In the genomic region with DNA sequence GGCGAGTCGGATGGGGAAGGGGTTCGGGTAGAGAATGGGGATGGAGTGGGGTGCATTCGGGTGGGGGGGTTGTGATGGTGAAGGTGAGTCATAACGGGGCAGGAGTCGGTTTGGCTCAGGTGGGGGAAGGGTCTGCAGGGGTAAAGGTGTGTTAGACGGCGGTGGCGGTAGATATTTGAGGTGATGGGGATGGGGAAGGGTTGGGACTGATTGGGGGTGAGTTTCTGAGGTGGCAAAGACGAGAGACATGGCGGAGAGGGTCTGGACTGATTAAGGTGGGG, we compare ENCODE assay signal across 11 cellular contexts. TPM values are rescaled to one million over a fixed set of nuclear protein-coding genes. Genes with fewer than 3 reads are reported as not detected.
DNase-seq lines count a peak whose midpoint lies in the region; ATAC-seq and TF ChIP-seq lines count a peak whose summit lies in the region.
"Had no signal": no experiment of that assay in that cellular context is flagged by ENCODE, and none has a peak within 500 bp of the region (broad histone marks: within the 10 kb centered on the region; RNA-seq: fewer than 3 reads in every experiment).

No MANE protein-coding gene starts in this region.

- no peak for ATAC-seq in T-cell (replicated peaks in 1 of 4)

- no peaks in the 10 kb centered on the region for H3K36me3 Mint-ChIP-seq in MCF 10A (ENCODE audit: insufficient read depth, unreplicated experiment)
- peaks cover 7% of the 10 kb centered on the region for H3K36me3 Mint-ChIP-seq in T-cell

- H3K4me3 ChIP-seq in breast epithelium: no peak overlapping the region
- H3K4me3 ChIP-seq in dorsolateral prefrontal cortex: peak overlapping the region in 55 of 59 donors; percentile 37 to 78 (median 65)
- peak overlapping the region; percentile 45 for H3K4me3 ChIP-seq in suprapubic skin

- no peaks in the 10 kb centered on the region for H3K4me1 ChIP-seq in breast epithelium
- peaks cover 7% of the 10 kb centered on the region for H3K4me1 ChIP-seq in suprapubic skin
- H3K4me1 ChIP-seq: psoas muscle had no signal

- POLR2A ChIA-PET in MCF 10A (lab: Yijun Ruan, JAX): no interaction called here
- POLR2A ChIA-PET in T-cell (lab: Charles Lee): no interaction called here

- H3K27ac ChIP-seq in breast epithelium (no peak overlapping the region), dorsolateral prefrontal cortex (peak overlapping the region in 27 of 59 donors; percentile 51 to 95 (median 87)), suprapubic skin (no peak overlapping the region)
- H3K27ac ChIP-seq: psoas muscle had no signal

- TF ChIP-seq CTCF in MCF 10A (IDR thresholded peaks at IDR 0.05; ENCODE audit: unreplicated experiment): no peak
- no peak for TF ChIP-seq CTCF in breast epithelium (IDR thresholded peaks at IDR 0.05)
- TF ChIP-seq CTCF in dorsolateral prefrontal cortex (IDR thresholded peaks at IDR 0.05 in 54 of 56, conservative IDR thresholded peaks at IDR 0.05 in 2 of 56; ENCODE audit: low read depth in 1 of 56, partially characterized antibody in 56 of 56): no peak
- TF ChIP-seq CTCF in suprapubic skin (IDR thresholded peaks at IDR 0.05): no peak

- H3K27me3 ChIP-seq in breast epithelium: peaks cover 0 to 41% of the 10 kb centered on the region in 2 donors
- H3K27me3 ChIP-seq in dorsolateral prefrontal cortex: peaks cover 0 to 34% (median 3%) of the 10 kb centered on the region in 45 donors
- H3K27me3 ChIP-seq in suprapubic skin: no peaks in the 10 kb centered on the region

- TF ChIP-seq POLR2A in breast epithelium (IDR thresholded peaks at IDR 0.05): no peak
- TF ChIP-seq POLR2A in suprapubic skin (IDR thresholded peaks at IDR 0.05): no peak

- intact Hi-C loops in MCF 10A (cut with micrococcal nuclease): loop anchor here (10.0 kb wide), 1 partner anchor 556 kb away; no protein-coding TSS in a partner anchor
- intact Hi-C loops in breast epithelium (cut with DNase I; ENCODE audit: low total_unique reads): no loop called here
- intact Hi-C loops in dorsolateral prefrontal cortex (cut with DNase I): loop anchor here (2.0 to 5.0 kb wide), 3 partner anchors 37 to 70 kb away; a partner anchor contains a TSS

- H3K4me1 Mint-ChIP-seq in MCF 10A (ENCODE audit: insufficient read depth, unreplicated experiment) (no peaks in the 10 kb centered on the region), T-cell (peaks cover 8 to 20% (median 17%) of the 10 kb centered on the region in 3 donors)

- H3K27me3 Mint-ChIP-seq in MCF 10A (ENCODE audit: insufficient read depth, unreplicated experiment) (peaks cover 15% of the 10 kb centered on the region), T-cell (peaks cover 0 to 5% of the 10 kb centered on the region in 2 donors)

- H3K27ac Mint-ChIP-seq in MCF 10A (ENCODE audit: low read depth, unreplicated experiment) (no peak overlapping the region), T-cell (no peak overlapping the region)

- DNase-seq in MCF 10A (ENCODE audit: unreplicated experiment): no peak
- DNase-seq in breast epithelium (ENCODE audit: low spot score in 2 of 2): no peak
- no peak for DNase-seq in T-cell
- DNase-seq in dorsolateral prefrontal cortex: no peak
- no peak for DNase-seq in suprapubic skin (ENCODE audit: low spot score in 2 of 2)
- DNase-seq in NCI-H1417 (lab: John Stamatoyannopoulos, UW): no peak
- no peak for DNase-seq in GDM1 (lab: John Stamatoyannopoulos, UW)
- no peak for DNase-seq in DMS 273 treated with DMSO at 0.1 percent for 48 hours (lab: John Stamatoyannopoulos, UW)

- H3K4me3 Mint-ChIP-seq in MCF 10A (ENCODE audit: unreplicated experiment): peak overlapping the region; percentile 39
- H3K4me3 Mint-ChIP-seq in T-cell: peak overlapping the region in 2 of 3 donors; percentile 11 to 13

- H3K9me3 Mint-ChIP-seq in MCF 10A (ENCODE audit: unreplicated experiment): peaks cover 12% of the 10 kb centered on the region
- H3K9me3 Mint-ChIP-seq in T-cell: no peaks in the 10 kb centered on the region
- H3K9me3 Mint-ChIP-seq: activated naive CD4-positive, alpha-beta T cell treated with anti-CD3 and anti-CD28 coated beads, Interleukin-2, amount 50 U/mL, for 72 hours had no signal

- BruUV-seq in MCF 10A (replicated peaks; lab: Mats Ljungman, UMichigan): no TSS peak

- no peak for TF ChIP-seq EP300 in suprapubic skin (IDR thresholded peaks at IDR 0.05)

- CTCF ChIA-PET in MCF 10A (lab: Yijun Ruan, JAX) (no interaction called here), T-cell (lab: Charles Lee) (no interaction called here)

- 39% methylated on average over 11 of the region's 11 CpGs for WGBS in suprapubic skin

- H3K9me3 ChIP-seq in breast epithelium (no peaks in the 10 kb centered on the region), suprapubic skin (no peaks in the 10 kb centered on the region)
- H3K9me3 ChIP-seq: psoas muscle had no signal

- H3K36me3 ChIP-seq in breast epithelium (no peaks in the 10 kb centered on the region), suprapubic skin (no peaks in the 10 kb centered on the region)

RNA-seq across cellular contexts. Expression of a gene that starts 0.7 kb away (rescaled TPM):
- total RNA-seq in MCF 10A (2022) (0.75 and 0.79 TPM in 2 replicates), breast epithelium (1 to 10 TPM; 1.0 to 2.7 (median 1.3) TPM), T-cell (under 1 TPM; 0.53 to 0.89 (median 0.70) TPM), dorsolateral prefrontal cortex (100 to 1,000 TPM; 150 to 795 (median 493) TPM), suprapubic skin (1 to 10 TPM in 2 of 4 donors, under 1 TPM in 1, not detected in 1; 0.30 to 1.6 (median 1.3) TPM)

RNA-seq across cellular contexts. Expression of a gene that starts 13.1 kb away (rescaled TPM):
- total RNA-seq in MCF 10A (2022): 14.5 and 15.7 TPM in 2 replicates
- 10 to 100 TPM; 13.3 to 14.4 (median 14.0) TPM for total RNA-seq in breast epithelium
- 10 to 100 TPM in 3 of 5 donors, 1 to 10 TPM in 2; 5.5 to 15.4 (median 12.6) TPM for total RNA-seq in T-cell
- total RNA-seq in dorsolateral prefrontal cortex: 1 to 10 TPM; 1.1 to 9.3 (median 3.5) TPM
- 10 to 100 TPM; 20.8 to 47.9 (median 31.1) TPM for total RNA-seq in suprapubic skin

RNA-seq across cellular contexts. Expression of a gene that starts 27.6 kb away (rescaled TPM):
- total RNA-seq in MCF 10A (2022) (292 and 308 TPM in 2 replicates), breast epithelium (10 to 100 TPM; 23.4 to 27.9 (median 27.8) TPM), T-cell (100 to 1,000 TPM in 4 of 5 donors, 10 to 100 TPM in 1; 85.2 to 241 (median 207) TPM), dorsolateral prefrontal cortex (10 to 100 TPM in 24 of 120 experiments, 1 to 10 TPM in 96; 2.2 to 24.2 (median 6.7) TPM), suprapubic skin (100 to 1,000 TPM; 159 to 250 (median 205) TPM)

RNA-seq across cellular contexts. Expression of a gene that starts 33.9 kb away (rescaled TPM):
- total RNA-seq in MCF 10A (2022): not detected in 2 replicates
- total RNA-seq in breast epithelium: 1 to 10 TPM in 1 of 3 donors, under 1 TPM in 2; 0.48 to 1.8 (median 0.66) TPM
- total RNA-seq in T-cell: 1 to 10 TPM; 1.4 to 1.9 (median 1.6) TPM
- 1 to 10 TPM in 95 of 120 experiments, under 1 TPM in 25; 0.39 to 4.0 (median 1.5) TPM for total RNA-seq in dorsolateral prefrontal cortex
- under 1 TPM in 3 of 4 donors, not detected in 1; 0.21 to 0.40 (median 0.29) TPM for total RNA-seq in suprapubic skin
- total RNA-seq: Daoy had no signal

RNA-seq across cellular contexts. Expression of a gene that starts 36.0 kb away (rescaled TPM):
- 11.0 and 11.5 TPM in 2 replicates for total RNA-seq in MCF 10A (2022)
- total RNA-seq in breast epithelium: 10 to 100 TPM; 12.8 to 14.5 (median 13.1) TPM
- 10 to 100 TPM; 21.0 to 34.9 (median 33.1) TPM for total RNA-seq in T-cell
- total RNA-seq in dorsolateral prefrontal cortex: 10 to 100 TPM in 118 of 120 experiments, 1 to 10 TPM in 2; 8.7 to 18.4 (median 13.5) TPM
- 10 to 100 TPM; 18.1 to 25.0 (median 18.8) TPM for total RNA-seq in suprapubic skin

Comparison
In these comparisons a context has a peak if more than half of its experiments do, and no peak if none do; other contexts are left out.
1. H3K4me3 ChIP-seq: peak in dorsolateral prefrontal cortex (55 of 59) and suprapubic skin (single experiment); none in breast epithelium (0 of 3).
2. RNA of a gene that starts 0.7 kb away (total RNA-seq): 150 to 795 TPM in dorsolateral prefrontal cortex; 1.0 to 2.7 TPM in breast epithelium, 0.30 to 1.6 TPM in suprapubic skin, 0.75 to 0.79 TPM in MCF 10A and 0.53 to 0.89 TPM in T-cell; every median in the first group is over 10 times any median in the second.